37 cellular contexts compared by ENCODE assay signal in genomic region chr13:39402221-39402620, GRCh38.
"Had no signal": no experiment of that assay in that cellular context is flagged by ENCODE, and none has a peak within 500 bp of the region (broad histone marks: within the 10 kb centered on the region; RNA-seq: fewer than 3 reads in every experiment).

No MANE protein-coding gene starts in this region.

- H3K36me3 ChIP-seq: ascending aorta, breast epithelium, MG63, Peyer's patch, SJSA1, WERI-Rb-1 had no signal

- H3K4me3 ChIP-seq: ascending aorta, body of pancreas, breast epithelium, MG63, Peyer's patch, SJSA1 had no signal

- H3K9me3 ChIP-seq: ascending aorta, body of pancreas, breast epithelium, MG63, Peyer's patch, SJSA1 had no signal

- H3K4me1 ChIP-seq: body of pancreas, breast epithelium, Peyer's patch had no signal

- H3K27me3 Mint-ChIP-seq: activated CD4-positive, alpha-beta memory T cell treated with anti-CD3 and anti-CD28 coated beads, Interleukin-2, amount 10 ng/mL, durations not matched to agents 7 days and 5 days; activated CD8-positive, alpha-beta memory T cell treated with anti-CD3 and anti-CD28 coated beads, Interleukin-2, amount 10 ng/mL, durations not matched to agents 7 days and 5 days had no signal

- H3K4me3 Mint-ChIP-seq: activated CD4-positive, alpha-beta memory T cell treated with anti-CD3 and anti-CD28 coated beads, Interleukin-2, amount 10 ng/mL, durations not matched to agents 7 days and 5 days; activated CD8-positive, alpha-beta memory T cell treated with anti-CD3 and anti-CD28 coated beads, Interleukin-2, amount 10 ng/mL, durations not matched to agents 7 days and 5 days; activated naive CD4-positive, alpha-beta T cell treated with anti-CD3 and anti-CD28 coated beads, Interleukin-2, amount 50 U/mL, for 24 hours; activated naive CD8-positive, alpha-beta T cell treated with anti-CD3 and anti-CD28 coated beads, Interleukin-2, amount 10 ng/mL, durations not matched to agents 7 days and 5 days; activated T-cell treated with anti-CD3 and anti-CD28 coated beads, Interleukin-2, amount 50 U/mL, for 72 hours; activated T-helper 17 cell treated with anti-CD3 and anti-CD28 coated beads, Interleukin-2, amount 50 U/mL, for 72 hours had no signal

- H3K27ac Mint-ChIP-seq: activated CD4-positive, alpha-beta memory T cell treated with anti-CD3 and anti-CD28 coated beads, Interleukin-2, amount 10 ng/mL, durations not matched to agents 7 days and 5 days; activated CD8-positive, alpha-beta memory T cell treated with anti-CD3 and anti-CD28 coated beads, Interleukin-2, amount 10 ng/mL, durations not matched to agents 7 days and 5 days; activated naive CD4-positive, alpha-beta T cell treated with anti-CD3 and anti-CD28 coated beads, Interleukin-2, amount 50 U/mL, for 24 hours; activated naive CD8-positive, alpha-beta T cell treated with anti-CD3 and anti-CD28 coated beads, Interleukin-2, amount 10 ng/mL, durations not matched to agents 7 days and 5 days; activated T-cell treated with anti-CD3 and anti-CD28 coated beads, Interleukin-2, amount 50 U/mL, for 72 hours; activated T-helper 17 cell treated with anti-CD3 and anti-CD28 coated beads, Interleukin-2, amount 50 U/mL, for 72 hours had no signal

- H3K4me1 Mint-ChIP-seq: activated CD4-positive, alpha-beta memory T cell treated with anti-CD3 and anti-CD28 coated beads, Interleukin-2, amount 10 ng/mL, durations not matched to agents 7 days and 5 days; activated CD8-positive, alpha-beta memory T cell treated with anti-CD3 and anti-CD28 coated beads, Interleukin-2, amount 10 ng/mL, durations not matched to agents 7 days and 5 days; activated naive CD4-positive, alpha-beta T cell treated with anti-CD3 and anti-CD28 coated beads, Interleukin-2, amount 50 U/mL, for 24 hours; activated naive CD8-positive, alpha-beta T cell treated with anti-CD3 and anti-CD28 coated beads, Interleukin-2, amount 10 ng/mL, durations not matched to agents 7 days and 5 days; activated T-helper 17 cell treated with anti-CD3 and anti-CD28 coated beads, Interleukin-2, amount 50 U/mL, for 72 hours had no signal

- DNase-seq: activated CD4-positive, alpha-beta memory T cell treated with anti-CD3 and anti-CD28 coated beads, Interleukin-2, amount 10 ng/mL, durations not matched to agents 7 days and 5 days; activated CD4-positive, alpha-beta T cell treated with anti-CD3 and anti-CD28 coated beads for 1 hour; activated CD4-positive, alpha-beta T cell treated with anti-CD3 and anti-CD28 coated beads for 48 hours; activated CD4-positive, CD25-positive, alpha-beta regulatory T cell; activated CD8-positive, alpha-beta memory T cell treated with anti-CD3 and anti-CD28 coated beads for 24 hours; activated CD8-positive, alpha-beta memory T cell treated with anti-CD3 and anti-CD28 coated beads, Interleukin-2, amount 10 ng/mL, durations not matched to agents 7 days and 5 days; activated CD8-positive, alpha-beta memory T cell treated with anti-CD3 and anti-CD28 coated beads, Interleukin-2, amount 50 U/mL, for 48 hours; activated effector memory CD4-positive, alpha-beta T cell treated with anti-CD3 and anti-CD28 coated beads, Interleukin-2, amount 50 U/mL, for 16 hours; activated naive CD4-positive, alpha-beta T cell treated with Interleukin-2 at 50 U/mL for 16 hours; activated naive CD8-positive, alpha-beta T cell treated with anti-CD3 and anti-CD28 coated beads, Interleukin-2, amount 10 ng/mL, durations not matched to agents 7 days and 5 days; activated T-cell treated with anti-CD3 and anti-CD28 coated beads, Interleukin-2, amount 50 U/mL, for 72 hours; amygdala; body of pancreas; Kasumi-1; KG1; MG63; NCI-H1048; NCI-H1105 treated with DMSO at 0.1 percent for 48 hours; NCI-H1436; NCI-H1694; NCI-H1930; NCI-H2081 treated with DMSO at 0.1 percent for 48 hours; NCI-H226; NCI-H524 treated with DMSO at 0.1 percent for 48 hours; PC-3; Peyer's patch; RPMI8226; SHP77 treated with DMSO at 0.1 percent for 48 hours; SW 1271; T-helper 1 cell; T1000; WERI-Rb-1 had no signal

- H3K27ac ChIP-seq: ascending aorta, body of pancreas, breast epithelium, Peyer's patch, SJSA1, WERI-Rb-1 had no signal

- H3K36me3 Mint-ChIP-seq: activated CD8-positive, alpha-beta memory T cell treated with anti-CD3 and anti-CD28 coated beads, Interleukin-2, amount 10 ng/mL, durations not matched to agents 7 days and 5 days; activated naive CD4-positive, alpha-beta T cell treated with anti-CD3 and anti-CD28 coated beads, Interleukin-2, amount 50 U/mL, for 24 hours; activated naive CD8-positive, alpha-beta T cell treated with anti-CD3 and anti-CD28 coated beads, Interleukin-2, amount 10 ng/mL, durations not matched to agents 7 days and 5 days had no signal

- H3K9me3 Mint-ChIP-seq: activated CD4-positive, alpha-beta memory T cell treated with anti-CD3 and anti-CD28 coated beads, Interleukin-2, amount 10 ng/mL, durations not matched to agents 7 days and 5 days; activated naive CD4-positive, alpha-beta T cell treated with anti-CD3 and anti-CD28 coated beads, Interleukin-2, amount 50 U/mL, for 24 hours; activated naive CD8-positive, alpha-beta T cell treated with anti-CD3 and anti-CD28 coated beads, Interleukin-2, amount 10 ng/mL, durations not matched to agents 7 days and 5 days; activated T-helper 17 cell treated with anti-CD3 and anti-CD28 coated beads, Interleukin-2, amount 50 U/mL, for 72 hours had no signal

- H3K27me3 ChIP-seq: ascending aorta, body of pancreas, breast epithelium, MG63, Peyer's patch, SJSA1 had no signal
